Comparison of ENCODE assay signal across 8 cellular contexts in genomic region chr10:13586676-13587355, GRCh38. TPM values are rescaled to one million over a fixed set of nuclear protein-coding genes. Genes with fewer than 3 reads are reported as not detected.
DNase-seq lines count a peak whose midpoint lies in the region; ATAC-seq and TF ChIP-seq lines count a peak whose summit lies in the region.

A gene with protein sequence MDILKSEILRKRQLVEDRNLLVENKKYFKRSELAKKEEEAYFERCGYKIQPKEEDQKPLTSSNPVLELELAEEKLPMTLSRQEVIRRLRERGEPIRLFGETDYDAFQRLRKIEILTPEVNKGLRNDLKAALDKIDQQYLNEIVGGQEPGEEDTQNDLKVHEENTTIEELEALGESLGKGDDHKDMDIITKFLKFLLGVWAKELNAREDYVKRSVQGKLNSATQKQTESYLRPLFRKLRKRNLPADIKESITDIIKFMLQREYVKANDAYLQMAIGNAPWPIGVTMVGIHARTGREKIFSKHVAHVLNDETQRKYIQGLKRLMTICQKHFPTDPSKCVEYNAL (plus strand): TSS chr10:13586965. CDS start chr10:13587087, 122 bp downstream.

- H3K9me3 ChIP-seq in lower lobe of right lung = no peaks in the 10 kb centered on the region

- peak; percentile 96 for TF ChIP-seq CTCF in lower lobe of right lung (IDR thresholded peaks at IDR 0.05)

- H3K4me1 ChIP-seq in lower lobe of right lung = peaks cover 18% of the 10 kb centered on the region

- peak; percentile 81 for DNase-seq in COR-L47 (lab: John Stamatoyannopoulos, UW)
- peak; percentile 40 for DNase-seq in HS-5 (ENCODE audit: low read depth)
- DNase-seq in NK-92 (lab: John Stamatoyannopoulos, UW; ENCODE audit: unreplicated experiment) = peak; percentile 43
- peak; percentile 90 to 91 for DNase-seq in activated CD8-positive, alpha-beta memory T cell treated with anti-CD3 and anti-CD28 coated beads for 1 hour (ENCODE audit: extremely low read depth in 1 of 2, low read depth in 1 of 2)
- peak; percentile 90 for DNase-seq in effector CD4-positive, alpha-beta T cell
- DNase-seq in lower lobe of right lung = peak; percentile 96
- DNase-seq in stimulated activated CD4-positive, alpha-beta T cell treated with anti-CD3 and anti-CD28 coated beads, TNF-alpha, amount 100 ng/mL, for 24 hours (ENCODE audit: low read depth in 3 of 3) = peak; percentile 88 to 93 (median 90)

- intact Hi-C loops in lower lobe of right lung (cut with DNase I) = no loop called here

- H3K27me3 ChIP-seq in lower lobe of right lung (ENCODE audit: low read depth) = peaks cover 16% of the 10 kb centered on the region

- peaks cover 2% of the 10 kb centered on the region for H3K36me3 ChIP-seq in lower lobe of right lung

- peak within 1 kb of the TSS; percentile 91 for H3K4me3 ChIP-seq in lower lobe of right lung

- H3K27ac ChIP-seq in lower lobe of right lung = peak within 1 kb of the TSS; percentile 68

- ATAC-seq in GM19468 (IDR thresholded peaks at IDR 0.05; ENCODE audit: extremely low read depth, unreplicated experiment) (peak; percentile 96), lower lobe of right lung (peak; percentile 100)

RNA-seq across cellular contexts. Expression of the gene that starts here (rescaled TPM):
- total RNA-seq in lower lobe of right lung = 22.5 TPM

Comparison
In these comparisons a context has a peak if more than half of its experiments do, and no peak if none do; other contexts are left out.
1. Peak in every context shown above with its lines: DNase-seq, ATAC-seq, H3K4me3 ChIP-seq and H3K27ac ChIP-seq.
2. DNase-seq: peak in every context shown above with its lines; median percentile 96 in lower lobe of right lung; 90 in activated CD8-positive, alpha-beta memory T cell treated with anti-CD3 and anti-CD28 coated beads for 1 hour; 90 in effector CD4-positive, alpha-beta T cell; 90 in stimulated activated CD4-positive, alpha-beta T cell treated with anti-CD3 and anti-CD28 coated beads, TNF-alpha, amount 100 ng/mL, for 24 hours; 81 in COR-L47; 43 in NK-92; 40 in HS-5.